In the genomic region with DNA sequence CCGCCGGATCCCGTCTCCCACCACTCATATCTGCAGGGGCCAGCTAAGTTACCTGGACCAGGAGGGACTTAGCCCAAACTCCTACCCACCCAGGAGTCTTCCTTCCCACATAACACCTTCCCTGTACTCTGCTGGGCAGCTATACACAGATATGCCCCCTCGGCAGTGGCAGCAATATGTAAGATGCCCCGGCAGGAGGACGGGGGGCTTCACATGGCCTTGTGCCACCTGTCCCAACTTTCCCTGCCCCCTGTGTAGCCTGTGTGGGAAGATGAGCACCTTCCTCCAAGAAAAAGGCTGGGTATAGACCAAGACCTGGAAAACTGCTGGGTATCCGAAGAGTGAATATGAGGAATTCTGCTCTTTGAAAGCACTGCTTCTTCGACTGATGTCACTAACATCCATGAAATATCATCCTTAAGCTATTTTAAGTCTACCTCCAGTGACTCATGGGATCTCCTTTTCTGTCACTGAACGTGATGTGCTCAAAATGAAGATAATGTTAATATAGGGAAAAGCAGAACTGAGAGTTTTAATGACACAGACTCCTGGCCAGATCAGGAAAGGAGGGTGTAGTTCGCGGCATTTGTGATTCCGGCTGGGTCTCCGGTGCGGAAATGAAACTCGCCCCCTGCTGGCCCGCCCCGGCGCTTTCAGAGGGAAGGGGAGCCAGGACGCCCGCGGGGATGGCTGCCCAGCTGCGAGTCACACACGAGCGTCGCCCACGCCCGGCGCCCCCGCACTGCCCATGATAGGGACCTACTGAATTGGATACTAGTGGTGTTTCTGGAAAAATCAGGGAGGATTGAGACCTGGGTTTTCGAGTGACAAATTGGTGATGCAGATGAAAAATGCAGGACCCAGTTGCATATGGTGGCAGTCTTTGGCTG, we compare ENCODE assay signal across 8 cellular contexts.
A peak's percentile ranks its signal among the peaks of the same experiment; 100 is the strongest.
DNase-seq lines count a peak whose midpoint lies in the region; ATAC-seq and TF ChIP-seq lines count a peak whose summit lies in the region.

No MANE protein-coding gene starts in this region.

- peak overlapping the region; percentile 88 for H3K4me3 Mint-ChIP-seq in activated T-helper 17 cell treated with anti-CD3 and anti-CD28 coated beads, Interleukin-2, amount 50 U/mL, for 72 hours

- peak overlapping the region; percentile 9 for H3K27ac Mint-ChIP-seq in activated T-helper 17 cell treated with anti-CD3 and anti-CD28 coated beads, Interleukin-2, amount 50 U/mL, for 72 hours

- H3K27me3 ChIP-seq in Panc1 (ENCODE audit: control insufficient read depth, insufficient read depth, low read length) (peaks cover 5% of the 10 kb centered on the region; the same call in 1 of the 2 replicates), suprapubic skin (peaks cover 2% of the 10 kb centered on the region)

- H3K9me3 Mint-ChIP-seq in activated T-helper 17 cell treated with anti-CD3 and anti-CD28 coated beads, Interleukin-2, amount 50 U/mL, for 72 hours = no peaks in the 10 kb centered on the region

- intact Hi-C loops in Panc1 (cut with micrococcal nuclease; ENCODE audit: unreplicated experiment) = loop anchor here (1.0 to 10.0 kb wide), 4 partner anchors 260 to 772 kb away; partner anchors contain the start of gene NFE2L3

- no TSS peak for BruUV-seq in Panc1 (replicated peaks; lab: Mats Ljungman, UMichigan)

- in situ Hi-C loops in Panc1 (cut with HindIII; ENCODE audit: low pct_unique_long_range_greater_than_20kb, low sequenced_read_pairs) = no loop called here

- no peak for TF ChIP-seq EP300 in suprapubic skin (IDR thresholded peaks at IDR 0.05)

- H3K4me1 ChIP-seq in Panc1 (ENCODE audit: control insufficient read depth, insufficient read depth, low read length) = peaks cover 4% of the 10 kb centered on the region; the same call in 1 of the 2 replicates
- H3K4me1 ChIP-seq in suprapubic skin = peaks cover 23% of the 10 kb centered on the region

- H3K27me3 Mint-ChIP-seq in activated T-helper 17 cell treated with anti-CD3 and anti-CD28 coated beads, Interleukin-2, amount 50 U/mL, for 72 hours = peaks cover 11% of the 10 kb centered on the region

- H3K9me3 ChIP-seq in Panc1 (ENCODE audit: control insufficient read depth, insufficient read depth, low read depth, low read length) (no peaks in the 10 kb centered on the region), suprapubic skin (no peaks in the 10 kb centered on the region)

- no peaks in the 10 kb centered on the region for H3K36me3 Mint-ChIP-seq in activated T-helper 17 cell treated with anti-CD3 and anti-CD28 coated beads, Interleukin-2, amount 50 U/mL, for 72 hours (ENCODE audit: low read depth)

- H3K4me1 Mint-ChIP-seq in activated T-helper 17 cell treated with anti-CD3 and anti-CD28 coated beads, Interleukin-2, amount 50 U/mL, for 72 hours = peaks cover 17% of the 10 kb centered on the region

- POLR2A ChIA-PET in Panc1 (lab: Charles Lee) = interaction anchor here (0.6 kb wide), 1 partner anchor 795 kb away, joined by 3 read pairs; no protein-coding TSS in a partner anchor

- peak overlapping the region; percentile 6 to 44 for H3K4me3 ChIP-seq in Panc1 (ENCODE audit: low read depth in 2 of 2, low read length in 2 of 2)
- H3K4me3 ChIP-seq in fibroblast of villous mesenchyme (ENCODE audit: low read depth, low read length) = no peak overlapping the region
- peak overlapping the region; percentile 23 for H3K4me3 ChIP-seq in suprapubic skin

- no peaks in the 10 kb centered on the region for H3K36me3 ChIP-seq in Panc1 (ENCODE audit: control insufficient read depth, insufficient read depth, low read length)
- H3K36me3 ChIP-seq in suprapubic skin = no peaks in the 10 kb centered on the region

- ATAC-seq in GM18870 (IDR thresholded peaks at IDR 0.05; ENCODE audit: unreplicated experiment) (peak; percentile 57), HG03097 (IDR thresholded peaks at IDR 0.05; ENCODE audit: low FRiP score, unreplicated experiment) (peak; percentile 42), Panc1 (peak; percentile 80)
- peak; percentile 74 for ATAC-seq in activated T-helper 17 cell treated with anti-CD3 and anti-CD28 coated beads, Interleukin-2, amount 50 U/mL, for 72 hours (replicated peaks)

- TF ChIP-seq CTCF in Panc1 (IDR thresholded peaks at IDR 0.05) (peak; percentile 92), fibroblast of villous mesenchyme (IDR thresholded peaks at IDR 0.05; ENCODE audit: insufficient read depth, low read depth, low read length) (peak; percentile 56), suprapubic skin (IDR thresholded peaks at IDR 0.05) (peak; percentile 60 to 76)

- CTCF ChIA-PET in Panc1 (lab: Charles Lee) = interaction anchor here (0.6 to 1.4 kb wide), 4 partner anchors 33 to 480 kb away, joined by 3 to 4 read pairs (median 3); no protein-coding TSS in a partner anchor

- no peak for TF ChIP-seq POLR2A in suprapubic skin (IDR thresholded peaks at IDR 0.05)

- H3K27ac ChIP-seq in Panc1 (ENCODE audit: low read length) (no peak overlapping the region), suprapubic skin (no peak overlapping the region)

- DNase-seq in AG08396 (ENCODE audit: low spot score) = peak; percentile 56
- peak; percentile 20 for DNase-seq in Panc1 (ENCODE audit: low read depth, low spot score)
- peak; percentile 8 for DNase-seq in fibroblast of villous mesenchyme (ENCODE audit: low read depth)
- peak in 47 of 56 donors; percentile 3 to 76 (median 28) for DNase-seq in nucleus accumbens (lab: John Stamatoyannopoulos, UW)
- DNase-seq in suprapubic skin (ENCODE audit: low spot score in 2 of 2) = peak; percentile 87 to 91

- 20% methylated on average over 30 of the region's 30 CpGs for WGBS in suprapubic skin

Comparison
In these comparisons a context has a peak if more than half of its experiments do, and no peak if none do; other contexts are left out.
1. DNase-seq: peak in every context shown above with its lines; median percentile 89 in suprapubic skin; 56 in AG08396; 28 in nucleus accumbens; 20 in Panc1; 8 in fibroblast of villous mesenchyme.